Comparison of ENCODE assay signal across 1 cellular context in the genomic region with DNA sequence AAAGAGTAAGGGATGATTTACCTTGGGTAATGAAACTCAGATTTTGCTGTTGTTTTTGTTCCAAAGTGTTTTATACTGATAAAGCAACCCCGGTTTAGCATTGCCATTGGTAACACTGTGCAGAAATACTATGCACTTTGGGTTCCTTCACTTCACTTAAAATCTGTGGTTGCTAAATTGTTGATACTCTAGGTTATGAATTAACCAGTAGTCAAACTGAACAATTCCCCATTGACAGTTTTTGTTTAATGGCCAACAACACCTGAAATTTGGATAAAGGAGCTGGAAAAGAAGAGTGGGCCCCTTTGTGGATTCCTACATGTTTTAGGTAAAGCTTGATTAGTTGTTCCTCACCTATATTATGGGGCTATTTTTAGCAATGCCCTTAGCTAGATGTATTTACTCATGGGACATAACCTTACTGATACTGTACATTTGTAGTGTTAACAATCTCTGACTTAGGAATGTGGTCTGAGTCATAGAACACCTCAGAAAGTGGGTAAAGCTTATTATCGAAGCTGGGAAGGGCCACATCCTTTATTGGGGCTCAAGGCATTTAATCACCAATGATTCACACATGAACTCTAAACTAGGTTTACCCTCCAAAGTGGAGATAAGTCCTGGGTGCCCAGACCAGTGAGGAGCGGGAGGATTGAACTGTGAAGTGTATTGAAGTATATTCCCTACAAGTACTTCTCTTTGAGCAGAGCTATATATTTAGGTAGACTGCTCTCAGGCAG.
A peak's percentile ranks its signal among the peaks of the same experiment; 100 is the strongest.
TF ChIP-seq lines count a peak whose summit lies in the region.

No MANE protein-coding gene starts in this region.

TF ChIP-seq in HepG2, 621 proteins besides CTCF, POLR2A, EP300 and RAD21 (continues in another document):
- no peak for TF ChIP-seq KDM2A (CRISPR knock-in tag; IDR thresholded peaks at IDR 0.05; ENCODE audit: borderline replicate concordance, low read depth)
- TF ChIP-seq, protein P1, sequence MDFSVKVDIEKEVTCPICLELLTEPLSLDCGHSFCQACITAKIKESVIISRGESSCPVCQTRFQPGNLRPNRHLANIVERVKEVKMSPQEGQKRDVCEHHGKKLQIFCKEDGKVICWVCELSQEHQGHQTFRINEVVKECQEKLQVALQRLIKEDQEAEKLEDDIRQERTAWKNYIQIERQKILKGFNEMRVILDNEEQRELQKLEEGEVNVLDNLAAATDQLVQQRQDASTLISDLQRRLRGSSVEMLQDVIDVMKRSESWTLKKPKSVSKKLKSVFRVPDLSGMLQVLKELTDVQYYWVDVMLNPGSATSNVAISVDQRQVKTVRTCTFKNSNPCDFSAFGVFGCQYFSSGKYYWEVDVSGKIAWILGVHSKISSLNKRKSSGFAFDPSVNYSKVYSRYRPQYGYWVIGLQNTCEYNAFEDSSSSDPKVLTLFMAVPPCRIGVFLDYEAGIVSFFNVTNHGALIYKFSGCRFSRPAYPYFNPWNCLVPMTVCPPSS (IDR thresholded peaks at IDR 0.05) = no peak
- TF ChIP-seq, protein P2, sequence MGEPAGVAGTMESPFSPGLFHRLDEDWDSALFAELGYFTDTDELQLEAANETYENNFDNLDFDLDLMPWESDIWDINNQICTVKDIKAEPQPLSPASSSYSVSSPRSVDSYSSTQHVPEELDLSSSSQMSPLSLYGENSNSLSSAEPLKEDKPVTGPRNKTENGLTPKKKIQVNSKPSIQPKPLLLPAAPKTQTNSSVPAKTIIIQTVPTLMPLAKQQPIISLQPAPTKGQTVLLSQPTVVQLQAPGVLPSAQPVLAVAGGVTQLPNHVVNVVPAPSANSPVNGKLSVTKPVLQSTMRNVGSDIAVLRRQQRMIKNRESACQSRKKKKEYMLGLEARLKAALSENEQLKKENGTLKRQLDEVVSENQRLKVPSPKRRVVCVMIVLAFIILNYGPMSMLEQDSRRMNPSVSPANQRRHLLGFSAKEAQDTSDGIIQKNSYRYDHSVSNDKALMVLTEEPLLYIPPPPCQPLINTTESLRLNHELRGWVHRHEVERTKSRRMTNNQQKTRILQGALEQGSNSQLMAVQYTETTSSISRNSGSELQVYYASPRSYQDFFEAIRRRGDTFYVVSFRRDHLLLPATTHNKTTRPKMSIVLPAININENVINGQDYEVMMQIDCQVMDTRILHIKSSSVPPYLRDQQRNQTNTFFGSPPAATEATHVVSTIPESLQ (CRISPR knock-in tag; conservative IDR thresholded peaks at IDR 0.05) = no peak
- TF ChIP-seq, protein P3, sequence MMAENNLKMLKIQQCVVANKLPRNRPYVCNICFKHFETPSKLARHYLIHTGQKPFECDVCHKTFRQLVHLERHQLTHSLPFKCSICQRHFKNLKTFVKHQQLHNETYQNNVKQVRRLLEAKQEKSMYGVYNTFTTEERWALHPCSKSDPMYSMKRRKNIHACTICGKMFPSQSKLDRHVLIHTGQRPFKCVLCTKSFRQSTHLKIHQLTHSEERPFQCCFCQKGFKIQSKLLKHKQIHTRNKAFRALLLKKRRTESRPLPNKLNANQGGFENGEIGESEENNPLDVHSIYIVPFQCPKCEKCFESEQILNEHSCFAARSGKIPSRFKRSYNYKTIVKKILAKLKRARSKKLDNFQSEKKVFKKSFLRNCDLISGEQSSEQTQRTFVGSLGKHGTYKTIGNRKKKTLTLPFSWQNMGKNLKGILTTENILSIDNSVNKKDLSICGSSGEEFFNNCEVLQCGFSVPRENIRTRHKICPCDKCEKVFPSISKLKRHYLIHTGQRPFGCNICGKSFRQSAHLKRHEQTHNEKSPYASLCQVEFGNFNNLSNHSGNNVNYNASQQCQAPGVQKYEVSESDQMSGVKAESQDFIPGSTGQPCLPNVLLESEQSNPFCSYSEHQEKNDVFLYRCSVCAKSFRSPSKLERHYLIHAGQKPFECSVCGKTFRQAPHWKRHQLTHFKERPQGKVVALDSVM (CRISPR knock-in tag; IDR thresholded peaks at IDR 0.05) = no peak
- TF ChIP-seq, protein P4, sequence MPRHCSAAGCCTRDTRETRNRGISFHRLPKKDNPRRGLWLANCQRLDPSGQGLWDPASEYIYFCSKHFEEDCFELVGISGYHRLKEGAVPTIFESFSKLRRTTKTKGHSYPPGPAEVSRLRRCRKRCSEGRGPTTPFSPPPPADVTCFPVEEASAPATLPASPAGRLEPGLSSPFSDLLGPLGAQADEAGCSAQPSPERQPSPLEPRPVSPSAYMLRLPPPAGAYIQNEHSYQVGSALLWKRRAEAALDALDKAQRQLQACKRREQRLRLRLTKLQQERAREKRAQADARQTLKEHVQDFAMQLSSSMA (CRISPR knock-in tag; IDR thresholded peaks at IDR 0.05) = no peak
- TF ChIP-seq CEBPB (IDR thresholded peaks at IDR 0.05; ENCODE audit: borderline replicate concordance, low read depth, low read length) = no peak
- TF ChIP-seq, protein P5, sequence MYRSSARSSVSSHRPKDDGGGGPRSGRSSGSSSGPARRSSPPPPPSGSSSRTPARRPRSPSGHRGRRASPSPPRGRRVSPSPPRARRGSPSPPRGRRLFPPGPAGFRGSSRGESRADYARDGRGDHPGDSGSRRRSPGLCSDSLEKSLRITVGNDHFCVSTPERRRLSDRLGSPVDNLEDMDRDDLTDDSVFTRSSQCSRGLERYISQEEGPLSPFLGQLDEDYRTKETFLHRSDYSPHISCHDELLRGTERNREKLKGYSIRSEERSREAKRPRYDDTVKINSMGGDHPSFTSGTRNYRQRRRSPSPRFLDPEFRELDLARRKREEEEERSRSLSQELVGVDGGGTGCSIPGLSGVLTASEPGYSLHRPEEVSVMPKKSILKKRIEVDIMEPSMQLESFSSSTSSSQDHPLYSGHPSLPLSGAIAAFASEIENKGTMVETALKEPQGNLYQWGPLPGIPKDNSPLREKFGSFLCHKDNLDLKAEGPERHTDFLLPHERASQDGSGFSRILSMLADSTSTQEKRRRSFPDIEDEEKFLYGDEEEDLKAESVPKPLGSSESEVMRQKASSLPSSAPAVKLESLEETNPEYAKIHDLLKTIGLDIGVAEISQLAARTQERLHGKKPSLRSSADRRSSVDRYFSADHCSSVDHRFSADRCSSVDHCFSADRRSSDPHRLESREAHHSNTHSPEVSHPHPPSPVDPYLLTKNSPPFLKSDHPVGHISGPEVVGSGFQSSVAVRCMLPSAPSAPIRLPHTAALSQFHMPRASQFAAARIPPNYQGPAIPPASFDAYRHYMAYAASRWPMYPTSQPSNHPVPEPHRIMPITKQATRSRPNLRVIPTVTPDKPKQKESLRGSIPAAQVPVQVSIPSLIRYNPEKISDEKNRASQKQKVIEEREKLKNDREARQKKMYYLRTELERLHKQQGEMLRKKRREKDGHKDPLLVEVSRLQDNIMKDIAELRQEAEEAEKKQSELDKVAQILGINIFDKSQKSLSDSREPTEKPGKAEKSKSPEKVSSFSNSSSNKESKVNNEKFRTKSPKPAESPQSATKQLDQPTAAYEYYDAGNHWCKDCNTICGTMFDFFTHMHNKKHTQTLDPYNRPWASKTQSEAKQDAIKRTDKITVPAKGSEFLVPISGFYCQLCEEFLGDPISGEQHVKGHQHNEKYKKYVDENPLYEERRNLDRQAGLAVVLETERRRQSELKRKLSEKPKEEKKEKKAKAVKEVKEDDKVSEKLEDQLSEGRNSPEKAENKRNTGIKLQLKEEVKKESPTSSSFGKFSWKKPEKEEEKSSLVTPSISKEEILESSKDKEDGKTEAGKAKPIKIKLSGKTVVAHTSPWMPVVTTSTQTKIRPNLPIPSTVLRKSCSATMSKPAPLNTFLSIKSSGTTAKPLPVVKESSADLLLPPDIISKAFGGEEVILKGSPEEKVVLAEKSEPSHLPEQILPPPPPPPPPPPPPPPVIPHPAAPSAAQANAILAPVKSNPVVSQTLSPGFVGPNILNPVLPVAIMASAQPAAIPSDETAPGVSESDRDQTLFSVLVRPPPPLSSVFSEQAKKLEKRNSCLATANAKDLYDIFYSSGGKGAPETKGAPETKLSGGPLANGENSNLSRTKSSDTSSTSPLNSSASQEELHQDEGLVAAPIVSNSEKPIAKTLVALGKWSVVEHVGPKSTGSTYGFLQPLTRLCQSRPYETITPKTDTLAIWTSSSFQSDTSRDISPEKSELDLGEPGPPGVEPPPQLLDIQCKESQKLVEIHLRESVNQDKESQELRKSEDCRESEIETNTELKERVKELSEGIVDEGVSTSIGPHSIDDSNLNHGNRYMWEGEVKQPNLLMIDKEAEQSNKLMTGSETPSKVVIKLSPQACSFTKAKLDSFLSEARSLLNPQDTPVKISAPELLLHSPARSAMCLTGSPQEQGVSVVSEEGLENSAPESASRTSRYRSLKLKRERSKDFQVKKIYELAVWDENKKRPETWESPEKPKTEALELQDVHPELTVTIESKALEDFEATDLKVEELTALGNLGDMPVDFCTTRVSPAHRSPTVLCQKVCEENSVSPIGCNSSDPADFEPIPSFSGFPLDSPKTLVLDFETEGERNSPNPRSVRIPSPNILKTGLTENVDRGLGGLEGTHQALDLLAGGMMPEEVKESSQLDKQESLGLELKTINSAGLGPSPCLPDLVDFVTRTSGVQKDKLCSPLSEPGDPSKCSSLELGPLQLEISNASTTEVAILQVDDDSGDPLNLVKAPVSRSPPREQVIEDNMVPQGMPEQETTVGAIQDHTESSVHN (CRISPR knock-in tag; IDR thresholded peaks at IDR 0.05) = no peak
- TF ChIP-seq, protein P6, sequence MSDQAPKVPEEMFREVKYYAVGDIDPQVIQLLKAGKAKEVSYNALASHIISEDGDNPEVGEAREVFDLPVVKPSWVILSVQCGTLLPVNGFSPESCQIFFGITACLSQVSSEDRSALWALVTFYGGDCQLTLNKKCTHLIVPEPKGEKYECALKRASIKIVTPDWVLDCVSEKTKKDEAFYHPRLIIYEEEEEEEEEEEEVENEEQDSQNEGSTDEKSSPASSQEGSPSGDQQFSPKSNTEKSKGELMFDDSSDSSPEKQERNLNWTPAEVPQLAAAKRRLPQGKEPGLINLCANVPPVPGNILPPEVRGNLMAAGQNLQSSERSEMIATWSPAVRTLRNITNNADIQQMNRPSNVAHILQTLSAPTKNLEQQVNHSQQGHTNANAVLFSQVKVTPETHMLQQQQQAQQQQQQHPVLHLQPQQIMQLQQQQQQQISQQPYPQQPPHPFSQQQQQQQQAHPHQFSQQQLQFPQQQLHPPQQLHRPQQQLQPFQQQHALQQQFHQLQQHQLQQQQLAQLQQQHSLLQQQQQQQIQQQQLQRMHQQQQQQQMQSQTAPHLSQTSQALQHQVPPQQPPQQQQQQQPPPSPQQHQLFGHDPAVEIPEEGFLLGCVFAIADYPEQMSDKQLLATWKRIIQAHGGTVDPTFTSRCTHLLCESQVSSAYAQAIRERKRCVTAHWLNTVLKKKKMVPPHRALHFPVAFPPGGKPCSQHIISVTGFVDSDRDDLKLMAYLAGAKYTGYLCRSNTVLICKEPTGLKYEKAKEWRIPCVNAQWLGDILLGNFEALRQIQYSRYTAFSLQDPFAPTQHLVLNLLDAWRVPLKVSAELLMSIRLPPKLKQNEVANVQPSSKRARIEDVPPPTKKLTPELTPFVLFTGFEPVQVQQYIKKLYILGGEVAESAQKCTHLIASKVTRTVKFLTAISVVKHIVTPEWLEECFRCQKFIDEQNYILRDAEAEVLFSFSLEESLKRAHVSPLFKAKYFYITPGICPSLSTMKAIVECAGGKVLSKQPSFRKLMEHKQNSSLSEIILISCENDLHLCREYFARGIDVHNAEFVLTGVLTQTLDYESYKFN (CRISPR knock-in tag; conservative IDR thresholded peaks at IDR 0.05) = peak; percentile 30; the same call in 1 of the 2 replicates
- TF ChIP-seq, protein P7, sequence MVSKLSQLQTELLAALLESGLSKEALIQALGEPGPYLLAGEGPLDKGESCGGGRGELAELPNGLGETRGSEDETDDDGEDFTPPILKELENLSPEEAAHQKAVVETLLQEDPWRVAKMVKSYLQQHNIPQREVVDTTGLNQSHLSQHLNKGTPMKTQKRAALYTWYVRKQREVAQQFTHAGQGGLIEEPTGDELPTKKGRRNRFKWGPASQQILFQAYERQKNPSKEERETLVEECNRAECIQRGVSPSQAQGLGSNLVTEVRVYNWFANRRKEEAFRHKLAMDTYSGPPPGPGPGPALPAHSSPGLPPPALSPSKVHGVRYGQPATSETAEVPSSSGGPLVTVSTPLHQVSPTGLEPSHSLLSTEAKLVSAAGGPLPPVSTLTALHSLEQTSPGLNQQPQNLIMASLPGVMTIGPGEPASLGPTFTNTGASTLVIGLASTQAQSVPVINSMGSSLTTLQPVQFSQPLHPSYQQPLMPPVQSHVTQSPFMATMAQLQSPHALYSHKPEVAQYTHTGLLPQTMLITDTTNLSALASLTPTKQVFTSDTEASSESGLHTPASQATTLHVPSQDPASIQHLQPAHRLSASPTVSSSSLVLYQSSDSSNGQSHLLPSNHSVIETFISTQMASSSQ (IDR thresholded peaks at IDR 0.05; ENCODE audit: low read depth) = peak; percentile 39
- TF ChIP-seq, protein P7 (CRISPR knock-in tag; IDR thresholded peaks at IDR 0.05; ENCODE audit: borderline replicate concordance) = peak; percentile 25; the same call in 1 of the 2 replicates
- TF ChIP-seq FOSL2 (CRISPR knock-in tag; IDR thresholded peaks at IDR 0.05) = peak; percentile 30
- TF ChIP-seq ZBTB21 (CRISPR knock-in tag; IDR thresholded peaks at IDR 0.05) = no peak
- no peak for TF ChIP-seq ZMAT3 (CRISPR knock-in tag; conservative IDR thresholded peaks at IDR 0.05)
- peak; percentile 23; the same call in 1 of the 2 replicates for TF ChIP-seq SOX5 (CRISPR knock-in tag; IDR thresholded peaks at IDR 0.05; ENCODE audit: borderline replicate concordance)
- TF ChIP-seq KAT8 (CRISPR knock-in tag; IDR thresholded peaks at IDR 0.05) = peak; percentile 19; the same call in 1 of the 2 replicates
- no peak for TF ChIP-seq SMAD1 (CRISPR knock-in tag; IDR thresholded peaks at IDR 0.05; ENCODE audit: borderline replicate concordance, low read depth)
- no peak for TF ChIP-seq HNRNPK (IDR thresholded peaks at IDR 0.05; ENCODE audit: low read depth, low read length, poor library complexity, severe bottlenecking)
- no peak for TF ChIP-seq ZNF644 (CRISPR knock-in tag; IDR thresholded peaks at IDR 0.05; ENCODE audit: low read depth)
- TF ChIP-seq EEA1 (CRISPR knock-in tag; IDR thresholded peaks at IDR 0.05; ENCODE audit: borderline replicate concordance) = no peak
- 0 out of 2 replicates have a peak, but pooled peaks have one; percentile 11 for TF ChIP-seq SAP130 (CRISPR knock-in tag; IDR thresholded peaks at IDR 0.05; ENCODE audit: low read depth)
